In the genomic region with DNA sequence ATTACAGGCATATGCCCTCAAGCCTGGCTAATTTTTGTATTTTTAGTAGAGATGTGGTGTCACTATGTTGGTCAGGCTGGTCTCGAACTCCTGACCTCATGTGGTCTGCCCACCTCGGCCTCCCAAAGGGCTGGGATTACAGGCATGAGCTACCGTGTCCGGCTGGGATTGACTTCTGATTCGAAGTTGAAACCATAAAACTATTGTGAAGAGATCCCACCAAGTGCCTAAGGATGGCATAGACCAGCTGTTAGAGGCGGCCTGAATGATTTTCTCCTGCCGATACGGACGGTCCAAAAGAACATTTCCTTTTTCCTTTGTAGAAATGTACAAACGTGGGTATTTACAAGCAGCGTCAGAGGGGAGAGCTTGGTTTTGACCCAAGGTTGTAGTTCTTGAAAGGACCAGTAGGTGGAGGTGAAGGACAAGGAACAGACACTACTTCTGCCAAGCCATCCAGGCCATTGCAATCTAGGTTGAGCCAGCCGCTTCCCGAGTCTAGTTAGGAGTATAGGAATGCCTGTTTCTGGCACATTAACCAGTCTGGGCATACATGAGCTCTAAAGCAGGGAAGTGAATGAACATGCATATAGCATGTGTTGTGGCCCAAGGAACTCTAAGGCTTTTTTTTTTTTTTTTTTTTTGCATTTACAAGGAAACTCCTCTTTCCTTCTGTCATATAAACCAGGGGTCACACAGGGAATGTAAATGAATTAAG, we compare ENCODE assay signal across 1 cellular context.
TF ChIP-seq lines count a peak whose summit lies in the region.

No MANE protein-coding gene starts in this region.

TF ChIP-seq in GM12878, 131 proteins besides CTCF, POLR2A, EP300 and RAD21:
- TF ChIP-seq HCFC1 (IDR thresholded peaks at IDR 0.05; ENCODE audit: low read length) = no peak
- no peak for TF ChIP-seq MTA3 (IDR thresholded peaks at IDR 0.05; ENCODE audit: borderline replicate concordance, low read length)
- TF ChIP-seq POLR2AphosphoS5 (IDR thresholded peaks at IDR 0.05; ENCODE audit: low read length) = no peak
- TF ChIP-seq ZNF24 (IDR thresholded peaks at IDR 0.05) = no peak
- TF ChIP-seq HDGF (IDR thresholded peaks at IDR 0.05) = no peak
- TF ChIP-seq TAF1 (IDR thresholded peaks at IDR 0.05; ENCODE audit: borderline replicate concordance, low read depth, low read length) = no peak
- TF ChIP-seq YY1 (IDR thresholded peaks at IDR 0.05; ENCODE audit: low read depth, low read length) = 0 out of 2 replicates have a peak, but pooled peaks have one; percentile 47
- peak; percentile 69; the same call in 1 of the 2 replicates for TF ChIP-seq SMC3 (IDR thresholded peaks at IDR 0.05; ENCODE audit: borderline replicate concordance, low read length)
- no peak for TF ChIP-seq CHD1 (IDR thresholded peaks at IDR 0.05; ENCODE audit: low read depth, low read length)
- TF ChIP-seq MEF2A (IDR thresholded peaks at IDR 0.05; ENCODE audit: insufficient read depth, low read depth, low read length) = no peak
- no peak for TF ChIP-seq EZH2 (IDR thresholded peaks at IDR 0.05; ENCODE audit: borderline replicate concordance, control insufficient read depth, low read depth, low read length)
- TF ChIP-seq DPF2 (IDR thresholded peaks at IDR 0.05) = no peak
- no peak for TF ChIP-seq STAT3 (IDR thresholded peaks at IDR 0.05; ENCODE audit: low read depth, low read length)
